10 cellular contexts compared by ENCODE assay signal in genomic region chr1:41670558-41670957, GRCh38.
A peak's percentile ranks its signal among the peaks of the same experiment; 100 is the strongest.
DNase-seq lines count a peak whose midpoint lies in the region; ATAC-seq and TF ChIP-seq lines count a peak whose summit lies in the region.
"Had no signal": no experiment of that assay in that cellular context is flagged by ENCODE, and none has a peak within 500 bp of the region (broad histone marks: within the 10 kb centered on the region; RNA-seq: fewer than 3 reads in every experiment).

No MANE protein-coding gene starts in this region.

- WGBS in upper lobe of left lung, 2 donors, result 77 to 86% methylated on average over 4 of the region's 4 CpGs

- TF ChIP-seq CTCF in RWPE2 (IDR thresholded peaks at IDR 0.05; ENCODE audit: poor library complexity, severe bottlenecking) (no peak), cardiac fibroblast (IDR thresholded peaks at IDR 0.05; ENCODE audit: low read depth, low read length) (no peak), retinal pigment epithelial cell (conservative IDR thresholded peaks at IDR 0.05; ENCODE audit: low read depth, low read length) (no peak), upper lobe of left lung (IDR thresholded peaks at IDR 0.05) (no peak)

- intact Hi-C loops in Right ventricle myocardium superior (cut with DNase I), result no loop called here

- no peak overlapping the region for H3K4me3 ChIP-seq in RWPE2 (ENCODE audit: severe bottlenecking)
- no peak overlapping the region for H3K4me3 ChIP-seq in cardiac fibroblast (replicated peaks in 1 of 2; ENCODE audit: low read depth in 2 of 2, low read length in 2 of 2)
- H3K4me3 ChIP-seq in retinal pigment epithelial cell (ENCODE audit: low read length), result no peak overlapping the region
- H3K4me3 ChIP-seq in upper lobe of left lung, result no peak overlapping the region
- H3K4me3 ChIP-seq: GM23338 had no signal

- H3K36me3 ChIP-seq in RWPE2 (ENCODE audit: low read depth) (no peaks in the 10 kb centered on the region), upper lobe of left lung (no peaks in the 10 kb centered on the region)

- H3K27ac ChIP-seq in RWPE2 (ENCODE audit: poor library complexity, severe bottlenecking) (peak overlapping the region; percentile 90), upper lobe of left lung (no peak overlapping the region)

- ATAC-seq in RWPE2 (ENCODE audit: low read depth), result peak; percentile 83
- no peak for ATAC-seq in Right ventricle myocardium superior (ENCODE audit: poor library complexity)
- no peak for ATAC-seq in upper lobe of left lung (ENCODE audit: low FRiP score in 2 of 2)
- ATAC-seq: GM23338; natural killer cell treated with Interleukin-12 subunit alpha and Interleukin-12 subunit beta and Interleukin-15 and Interleukin-18, amount 100 ng/mL, for 72 hours had no signal

- no peaks in the 10 kb centered on the region for H3K27me3 ChIP-seq in RWPE2 (ENCODE audit: insufficient read depth, poor library complexity, severe bottlenecking)
- H3K27me3 ChIP-seq in upper lobe of left lung, result no peaks in the 10 kb centered on the region

- no peak for TF ChIP-seq EP300 in upper lobe of left lung (IDR thresholded peaks at IDR 0.05)

- H3K4me1 ChIP-seq in RWPE2 (ENCODE audit: insufficient read depth, poor library complexity, severe bottlenecking) (peaks cover 60% of the 10 kb centered on the region), upper lobe of left lung (peaks cover 0 to 28% (median 16%) of the 10 kb centered on the region in 4 donors)

- peak; percentile 76 for DNase-seq in GM03348 (ENCODE audit: low spot score)
- no peak for DNase-seq in RWPE2 (ENCODE audit: low spot score)
- DNase-seq in cardiac fibroblast (ENCODE audit: low read depth in 2 of 2), result peak; percentile 36 to 72
- peak; percentile 35 for DNase-seq in retinal pigment epithelial cell (ENCODE audit: low read depth)
- DNase-seq in Right ventricle myocardium superior, result no peak
- DNase-seq in upper lobe of left lung, result no peak
- DNase-seq in NCI-H2196 (lab: John Stamatoyannopoulos, UW; ENCODE audit: unreplicated experiment), result no peak
- no peak for DNase-seq in C1 segment of cervical spinal cord (lab: John Stamatoyannopoulos, UW)

- H3K9me3 ChIP-seq in RWPE2 (ENCODE audit: severe bottlenecking) (no peaks in the 10 kb centered on the region), upper lobe of left lung (no peaks in the 10 kb centered on the region)

- no peak for TF ChIP-seq POLR2A in upper lobe of left lung (IDR thresholded peaks at IDR 0.05)

Comparison
In these comparisons a context has a peak if more than half of its experiments do, and no peak if none do; other contexts are left out.
1. DNase-seq: peak in GM03348 (single experiment), cardiac fibroblast (2 of 2) and retinal pigment epithelial cell (single experiment); none in RWPE2 (single experiment), Right ventricle myocardium superior (single experiment), upper lobe of left lung (0 of 2), NCI-H2196 (single experiment) and C1 segment of cervical spinal cord (0 of 14).